Comparison of ENCODE assay signal across 18 cellular contexts in the genomic region with DNA sequence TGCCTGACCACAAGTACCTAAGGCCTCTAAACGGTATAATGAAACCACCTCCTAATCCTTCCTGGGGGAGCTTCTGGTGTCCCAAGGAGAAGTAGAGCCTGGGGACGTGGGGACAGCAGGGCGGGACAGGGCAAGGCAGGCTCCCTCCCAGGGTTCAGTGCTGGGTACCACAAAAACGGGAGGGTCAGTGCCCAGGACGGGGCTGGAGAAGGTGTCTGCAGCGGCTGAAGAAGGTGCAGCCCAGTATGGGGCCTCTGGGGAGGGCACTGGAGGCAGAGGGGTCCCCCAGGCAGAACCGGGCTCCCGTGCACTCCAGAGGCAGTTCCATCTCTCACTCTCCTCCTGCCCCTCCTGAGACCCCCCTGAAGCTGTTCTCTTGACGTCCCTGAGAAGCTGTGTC. TPM values are rescaled to one million over a fixed set of nuclear protein-coding genes. Genes with fewer than 3 reads are reported as not detected.
DNase-seq lines count a peak whose midpoint lies in the region; ATAC-seq and FAIRE-seq lines count a peak whose summit lies in the region.
"Had no signal": no experiment of that assay in that cellular context is flagged by ENCODE, and none has a peak within 500 bp of the region (broad histone marks: within the 10 kb centered on the region; RNA-seq: fewer than 3 reads in every experiment).

No MANE protein-coding gene starts in this region.

- peak overlapping the region; percentile 83 for H3K27ac Mint-ChIP-seq in T-helper 2 cell treated with Interferon-gamma antibody and Interleukin-4, amounts not matched to agents 5 μg/mL and 100 μg/mL, for 36 hours
- H3K27ac Mint-ChIP-seq in stimulated activated naive B cell treated with anti-CD40 and anti-IgM and Interleukin-4, amounts not matched to agents 10 μg/mL and 1 μg/mL and 100 μg/mL, for 72 hours = peak overlapping the region; percentile 86

- WGBS in right cardiac atrium = 80% methylated on average over 9 of the region's 9 CpGs

- intact Hi-C loops in right cardiac atrium (cut with DNase I) (no loop called here), left cardiac atrium (cut with DNase I) (no loop called here)

- H3K27me3 Mint-ChIP-seq in T-helper 2 cell treated with Interferon-gamma antibody and Interleukin-4, amounts not matched to agents 5 μg/mL and 100 μg/mL, for 36 hours (ENCODE audit: low read depth) = no peaks in the 10 kb centered on the region
- H3K27me3 Mint-ChIP-seq in stimulated activated naive B cell treated with anti-CD40 and anti-IgM and Interleukin-4, amounts not matched to agents 10 μg/mL and 1 μg/mL and 100 μg/mL, for 72 hours = no peaks in the 10 kb centered on the region

- H3K9me3 ChIP-seq in right cardiac atrium (ENCODE audit: control insufficient read depth, low read length) = no peaks in the 10 kb centered on the region
- H3K9me3 ChIP-seq: Caco-2, MG63 had no signal

- DNase-seq in T-helper 2 cell treated with Interferon-gamma antibody and Interleukin-4, amounts not matched to agents 5 μg/mL and 100 μg/mL, for 36 hours (ENCODE audit: low spot score) = no peak
- DNase-seq in T-helper 2 cell = no peak
- peak in 2 of 3 donors; percentile 27 to 29 for DNase-seq in right cardiac atrium
- no peak for DNase-seq in left cardiac atrium
- no peak for DNase-seq in stimulated activated naive B cell treated with anti-CD40 and anti-IgM and Interleukin-4, amounts not matched to agents 10 μg/mL and 1 μg/mL and 100 μg/mL, for 72 hours
- DNase-seq in urothelium cell line (ENCODE audit: low spot score) = no peak
- no peak for DNase-seq in NCI-H2107 treated with DMSO at 0.1 percent for 48 hours (lab: John Stamatoyannopoulos, UW; ENCODE audit: unreplicated experiment)
- DNase-seq: 8988T, Caco-2, H9, NCI-H1092 treated with DMSO at 0.1 percent for 48 hours, NCI-H1694, NCI-H446 had no signal

- no peak overlapping the region for H3K4me3 ChIP-seq in right cardiac atrium (ENCODE audit: low read length)
- H3K4me3 ChIP-seq: GM12878, MG63 had no signal

- H3K4me1 Mint-ChIP-seq in T-helper 2 cell treated with Interferon-gamma antibody and Interleukin-4, amounts not matched to agents 5 μg/mL and 100 μg/mL, for 36 hours (ENCODE audit: low read depth) = peaks cover 28% of the 10 kb centered on the region
- H3K4me1 Mint-ChIP-seq in stimulated activated naive B cell treated with anti-CD40 and anti-IgM and Interleukin-4, amounts not matched to agents 10 μg/mL and 1 μg/mL and 100 μg/mL, for 72 hours = peaks cover 25 to 28% of the 10 kb centered on the region in 2 donors

- H3K4me1 ChIP-seq in right cardiac atrium (ENCODE audit: control insufficient read depth, insufficient read depth, low read length) = no peaks in the 10 kb centered on the region
- H3K4me1 ChIP-seq: Caco-2 had no signal

- no peaks in the 10 kb centered on the region for H3K9me3 Mint-ChIP-seq in T-helper 2 cell treated with Interferon-gamma antibody and Interleukin-4, amounts not matched to agents 5 μg/mL and 100 μg/mL, for 36 hours
- no peaks in the 10 kb centered on the region for H3K9me3 Mint-ChIP-seq in stimulated activated naive B cell treated with anti-CD40 and anti-IgM and Interleukin-4, amounts not matched to agents 10 μg/mL and 1 μg/mL and 100 μg/mL, for 72 hours
- H3K9me3 Mint-ChIP-seq: H9 had no signal

- H3K27me3 ChIP-seq in right cardiac atrium (ENCODE audit: control insufficient read depth, insufficient read depth) = no peaks in the 10 kb centered on the region
- H3K27me3 ChIP-seq: MG63 had no signal

- no peaks in the 10 kb centered on the region for H3K36me3 Mint-ChIP-seq in T-helper 2 cell treated with Interferon-gamma antibody and Interleukin-4, amounts not matched to agents 5 μg/mL and 100 μg/mL, for 36 hours (ENCODE audit: low read depth)
- no peaks in the 10 kb centered on the region for H3K36me3 Mint-ChIP-seq in stimulated activated naive B cell treated with anti-CD40 and anti-IgM and Interleukin-4, amounts not matched to agents 10 μg/mL and 1 μg/mL and 100 μg/mL, for 72 hours

- FAIRE-seq in urothelium cell line (lab: Jason Lieb, UNC) = no peak
- FAIRE-seq: GM12878, HepG2 had no signal

- ATAC-seq in right cardiac atrium (no peak), left cardiac atrium (no peak)
- ATAC-seq in stimulated activated naive B cell treated with anti-CD40 and anti-IgM and Interleukin-4, amounts not matched to agents 10 μg/mL and 1 μg/mL and 100 μg/mL, for 72 hours (replicated peaks) = no peak
- ATAC-seq: GM12878, HepG2 had no signal

- no peak overlapping the region for H3K27ac ChIP-seq in right cardiac atrium (ENCODE audit: low read length)
- H3K27ac ChIP-seq in cingulate gyrus (ENCODE audit: low read depth, low read length) = peak overlapping the region; percentile 19
- H3K27ac ChIP-seq: C4-2B had no signal

- peak overlapping the region; percentile 46 for H3K4me3 Mint-ChIP-seq in T-helper 2 cell treated with Interferon-gamma antibody and Interleukin-4, amounts not matched to agents 5 μg/mL and 100 μg/mL, for 36 hours
- H3K4me3 Mint-ChIP-seq in stimulated activated naive B cell treated with anti-CD40 and anti-IgM and Interleukin-4, amounts not matched to agents 10 μg/mL and 1 μg/mL and 100 μg/mL, for 72 hours = peak overlapping the region; percentile 40 to 73
- H3K4me3 Mint-ChIP-seq: H9 had no signal

RNA-seq across cellular contexts. Expression of a gene that starts 46.2 kb away (rescaled TPM):
- 10 to 100 TPM in 1 of 4 donors, 1 to 10 TPM in 3; 1.9 to 13.8 (median 5.6) TPM for total RNA-seq in right cardiac atrium
- 11.0 TPM for polyA plus RNA-seq in right cardiac atrium
- total RNA-seq in left cardiac atrium = 1 to 10 TPM; 1.4 to 9.9 TPM
- total RNA-seq: Caco-2 had no signal

Comparison
In these comparisons a context has a peak if more than half of its experiments do, and no peak if none do; other contexts are left out.
1. DNase-seq: peak in right cardiac atrium (2 of 3); none in T-helper 2 cell treated with Interferon-gamma antibody and Interleukin-4, amounts not matched to agents 5 μg/mL and 100 μg/mL, for 36 hours (single experiment), T-helper 2 cell (0 of 5), left cardiac atrium (single experiment), stimulated activated naive B cell treated with anti-CD40 and anti-IgM and Interleukin-4, amounts not matched to agents 10 μg/mL and 1 μg/mL and 100 μg/mL, for 72 hours (single experiment), urothelium cell line (single experiment) and NCI-H2107 treated with DMSO at 0.1 percent for 48 hours (single experiment).